9 cellular contexts compared by ENCODE assay signal in the genomic region with DNA sequence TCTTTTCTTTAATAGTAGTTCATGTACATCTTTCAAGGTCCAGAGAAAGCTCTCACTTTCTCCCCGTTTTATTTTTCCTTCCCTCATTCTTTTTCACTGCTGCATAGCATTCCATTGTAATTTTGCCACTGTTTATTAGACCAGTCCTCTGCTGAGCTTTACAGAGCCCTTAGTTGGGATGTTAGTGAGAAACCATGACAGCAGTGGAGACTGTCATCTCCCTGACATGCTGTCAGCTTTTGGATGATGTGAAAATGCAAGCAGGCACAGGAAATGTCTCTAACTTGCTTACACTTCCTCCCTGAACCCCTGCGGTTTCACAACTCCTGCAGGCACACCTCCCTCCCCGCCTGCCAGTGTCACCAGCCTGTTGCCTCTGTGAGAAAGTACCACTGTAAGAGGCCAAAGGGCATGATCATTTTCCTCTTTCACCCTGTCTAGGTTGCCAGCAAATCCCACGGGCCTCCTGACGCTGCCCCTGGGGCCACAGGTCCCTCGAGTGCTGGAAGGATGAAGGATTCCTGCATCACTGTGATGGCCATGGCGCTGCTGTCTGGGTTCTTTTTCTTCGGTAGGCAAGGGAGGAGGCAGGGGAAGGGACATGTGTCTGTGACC. TPM values are rescaled to one million over a fixed set of nuclear protein-coding genes. Genes with fewer than 3 reads are reported as not detected.
A peak's percentile ranks its signal among the peaks of the same experiment; 100 is the strongest.
DNase-seq lines count a peak whose midpoint lies in the region; ATAC-seq and TF ChIP-seq lines count a peak whose summit lies in the region.
"Had no signal": no experiment of that assay in that cellular context is flagged by ENCODE, and none has a peak within 500 bp of the region (broad histone marks: within the 10 kb centered on the region; RNA-seq: fewer than 3 reads in every experiment).

TSS of gene ITGAL (plus strand) at position 415 of the 615 bp plus-strand sequence. CDS start at position 511, 96 bp downstream.

- H4K8ac ChIP-seq in trophoblast cell (ENCODE audit: low read depth, low read length) = no peak within 1 kb of the TSS

- H3K9me3 ChIP-seq in trophoblast cell (ENCODE audit: insufficient read depth, low read depth, low read length) (no peaks in the 10 kb centered on the region), aorta (ENCODE audit: control insufficient read depth, low read length) (no peaks in the 10 kb centered on the region)

- no peak within 1 kb of the TSS for H2BK5ac ChIP-seq in trophoblast cell (ENCODE audit: low read depth, low read length, poor library complexity)

- peak within 1 kb of the TSS; percentile 98 for H3K27ac Mint-ChIP-seq in activated naive CD4-positive, alpha-beta T cell treated with anti-CD3 and anti-CD28 coated beads, Interleukin-2, amount 50 U/mL, for 72 hours
- H3K27ac Mint-ChIP-seq in MCF 10A (ENCODE audit: low read depth, unreplicated experiment) = no peak within 1 kb of the TSS

- CTCF ChIA-PET in MCF 10A (lab: Yijun Ruan, JAX) = interaction anchor here (0.7 kb wide), 2 partner anchors 10 to 118 kb away, joined by 3 read pairs; no protein-coding TSS in a partner anchor

- H3K27me3 ChIP-seq in trophoblast cell (ENCODE audit: insufficient read depth, low read length) = no peaks in the 10 kb centered on the region
- no peaks in the 10 kb centered on the region for H3K27me3 ChIP-seq in aorta (ENCODE audit: control insufficient read depth in 1 of 2, insufficient read depth in 2 of 2, low read length in 1 of 2)

- H3K14ac ChIP-seq in trophoblast cell (ENCODE audit: low read length) = no peak within 1 kb of the TSS

- no peak within 1 kb of the TSS for H4K91ac ChIP-seq in trophoblast cell (ENCODE audit: low read depth, low read length)

- no peaks in the 10 kb centered on the region for H3K9me3 Mint-ChIP-seq in activated naive CD4-positive, alpha-beta T cell treated with anti-CD3 and anti-CD28 coated beads, Interleukin-2, amount 50 U/mL, for 72 hours
- no peaks in the 10 kb centered on the region for H3K9me3 Mint-ChIP-seq in MCF 10A (ENCODE audit: unreplicated experiment)

- H3K9ac ChIP-seq in trophoblast cell (ENCODE audit: low read length) = no peak within 1 kb of the TSS

- H3K18ac ChIP-seq in trophoblast cell (ENCODE audit: low read length) = no peak within 1 kb of the TSS

- DNase-seq in T follicular helper cell (ENCODE audit: low read depth) (peak; percentile 78), trophoblast cell (peak; percentile 13 to 31), aorta (peak; percentile 74 to 81), NCI-H2171 treated with DMSO at 0.1 percent for 48 hours (lab: John Stamatoyannopoulos, UW) (no peak), MCF 10A (ENCODE audit: unreplicated experiment) (no peak)
- peak; percentile 76 to 88 for DNase-seq in activated naive CD4-positive, alpha-beta T cell treated with anti-CD3 and anti-CD28 coated beads, Interleukin-2, amount 50 U/mL, for 72 hours (ENCODE audit: low spot score in 2 of 2)

- no peak within 1 kb of the TSS for H2AK5ac ChIP-seq in trophoblast cell (ENCODE audit: low read length)

- H3K4me3 ChIP-seq in GM12875 (ENCODE audit: low read depth, low read length) (peak within 1 kb of the TSS; percentile 36), trophoblast cell (ENCODE audit: low read depth, low read length) (no peak within 1 kb of the TSS), aorta (ENCODE audit: low read length in 2 of 2) (no peak within 1 kb of the TSS)

- H3K36me3 Mint-ChIP-seq in activated naive CD4-positive, alpha-beta T cell treated with anti-CD3 and anti-CD28 coated beads, Interleukin-2, amount 50 U/mL, for 72 hours = peaks cover 43 to 46% of the 10 kb centered on the region in 2 donors
- H3K36me3 Mint-ChIP-seq in MCF 10A (ENCODE audit: insufficient read depth, unreplicated experiment) = no peaks in the 10 kb centered on the region

- no peak within 1 kb of the TSS for H2AFZ ChIP-seq in trophoblast cell (ENCODE audit: insufficient read depth, low read length, poor library complexity)

- H3K36me3 ChIP-seq in trophoblast cell (ENCODE audit: control insufficient read depth in 1 of 2, insufficient read depth in 2 of 2, low read length in 2 of 2) (no peaks in the 10 kb centered on the region), aorta (ENCODE audit: control insufficient read depth in 1 of 2, insufficient read depth in 2 of 2, low read length in 1 of 2) (no peaks in the 10 kb centered on the region)

- H3K79me2 ChIP-seq in trophoblast cell (ENCODE audit: control insufficient read depth, insufficient read depth, low read length, poor library complexity) = no peaks in the 10 kb centered on the region

- no peak within 1 kb of the TSS for H3K4ac ChIP-seq in trophoblast cell (ENCODE audit: low read depth, low read length)

- intact Hi-C loops in aorta (cut with DNase I) (no loop called here), MCF 10A (cut with micrococcal nuclease) (no loop called here)

- no peak within 1 kb of the TSS for H3K27ac ChIP-seq in trophoblast cell (ENCODE audit: low read depth, low read length)
- H3K27ac ChIP-seq in aorta (ENCODE audit: low read depth in 1 of 2, low read length in 2 of 2) = no peak within 1 kb of the TSS

- ATAC-seq in HG02885 (IDR thresholded peaks at IDR 0.05; ENCODE audit: poor library complexity, unreplicated experiment) (peak; percentile 50), aorta (ENCODE audit: low FRiP score) (peak; percentile 62)
- ATAC-seq in activated naive CD4-positive, alpha-beta T cell treated with anti-CD3 and anti-CD28 coated beads, Interleukin-2, amount 50 U/mL, for 72 hours = peak; percentile 62 to 72

- H3K4me1 ChIP-seq in trophoblast cell (ENCODE audit: control insufficient read depth in 1 of 2, insufficient read depth in 2 of 2, low read length in 2 of 2) (no peaks in the 10 kb centered on the region), aorta (ENCODE audit: control insufficient read depth in 1 of 2, insufficient read depth in 2 of 2, low read length in 2 of 2) (no peaks in the 10 kb centered on the region)

- no peaks in the 10 kb centered on the region for H3K27me3 Mint-ChIP-seq in MCF 10A (ENCODE audit: insufficient read depth, unreplicated experiment)

- H3K23ac ChIP-seq in trophoblast cell (ENCODE audit: low read length) = no peak within 1 kb of the TSS

- H3K4me2 ChIP-seq in trophoblast cell (ENCODE audit: low read length) = no peak within 1 kb of the TSS

- BruUV-seq in MCF 10A (replicated peaks; lab: Mats Ljungman, UMichigan) = no TSS peak

- no peaks in the 10 kb centered on the region for H3K79me1 ChIP-seq in trophoblast cell (ENCODE audit: low read length)

- H3K4me1 Mint-ChIP-seq in MCF 10A (ENCODE audit: insufficient read depth, unreplicated experiment) = peaks cover 8% of the 10 kb centered on the region

- H4K12ac ChIP-seq in trophoblast cell (ENCODE audit: low read depth, low read length) = no peak within 1 kb of the TSS

- H3K4me3 Mint-ChIP-seq in MCF 10A (ENCODE audit: unreplicated experiment) = no peak within 1 kb of the TSS

- H2BK120ac ChIP-seq in trophoblast cell (ENCODE audit: insufficient read depth, low read length, poor library complexity) = no peak within 1 kb of the TSS

- no peak within 1 kb of the TSS for H2BK12ac ChIP-seq in trophoblast cell (ENCODE audit: low read length)

- TF ChIP-seq CTCF in GM12875 (IDR thresholded peaks at IDR 0.05; ENCODE audit: borderline replicate concordance, insufficient read depth, low read depth, low read length) = no peak
- TF ChIP-seq CTCF in MCF 10A (IDR thresholded peaks at IDR 0.05; ENCODE audit: unreplicated experiment) = no peak

- WGBS in trophoblast cell (ENCODE audit: extremely low coverage, insufficient coverage, insufficient read length) = no CpG with 5 or more reads among the region's 8 CpGs
- 63 to 67% methylated on average over 8 of the region's 8 CpGs for WGBS in aorta, 2 donors

- POLR2A ChIA-PET in MCF 10A (lab: Yijun Ruan, JAX) = no interaction called here

RNA-seq across cellular contexts. Expression of gene ITGAL, which starts in this region (rescaled TPM):
- total RNA-seq in activated naive CD4-positive, alpha-beta T cell treated with anti-CD3 and anti-CD28 coated beads, Interleukin-2, amount 50 U/mL, for 72 hours = 100 to 1,000 TPM; 297 to 390 TPM
- 0.10 TPM in 1 of 2 replicates, not detected in the other for polyA plus RNA-seq in trophoblast cell (2013)
- total RNA-seq in aorta = 10 to 100 TPM in 1 of 2 donors, 1 to 10 TPM in 1; 7.9 to 13.8 TPM
- polyA plus RNA-seq in aorta = 10 to 100 TPM in 1 of 2 donors, under 1 TPM in 1; 0.77 to 14.3 TPM
- not detected in 2 replicates for total RNA-seq in MCF 10A (2022)
- total RNA-seq: fibroblast of lung had no signal
- polyA plus RNA-seq: fibroblast of lung had no signal

Comparison
In these comparisons a context has a peak if more than half of its experiments do, and no peak if none do; other contexts are left out.
1. RNA of gene ITGAL (total RNA-seq): 297 to 390 TPM in activated naive CD4-positive, alpha-beta T cell treated with anti-CD3 and anti-CD28 coated beads, Interleukin-2, amount 50 U/mL, for 72 hours; 7.9 to 13.8 TPM in aorta and not detected in MCF 10A; every median in the first group is over 10 times any median in the second.
2. DNase-seq: peak in T follicular helper cell (single experiment), activated naive CD4-positive, alpha-beta T cell treated with anti-CD3 and anti-CD28 coated beads, Interleukin-2, amount 50 U/mL, for 72 hours (2 of 2), trophoblast cell (2 of 2) and aorta (2 of 2); none in NCI-H2171 treated with DMSO at 0.1 percent for 48 hours (single experiment) and MCF 10A (single experiment).
3. Peak in every context shown above with its lines, with median percentiles within 50 percentile points of each other: ATAC-seq.